ENCODE assay signal across 8 cellular contexts in genomic region chr1:209648931-209649776, GRCh38. TPM values are rescaled to one million over a fixed set of nuclear protein-coding genes. Genes with fewer than 3 reads are reported as not detected.
DNase-seq lines count a peak whose midpoint lies in the region; ATAC-seq and TF ChIP-seq lines count a peak whose summit lies in the region.

No MANE protein-coding gene starts in this region.

- H3K27ac ChIP-seq in colonic mucosa, result peak overlapping the region; percentile 89

- H3K27ac Mint-ChIP-seq in natural killer cell, result no peak overlapping the region
- H3K27ac Mint-ChIP-seq in activated CD8-positive, alpha-beta T cell treated with anti-CD3 and anti-CD28 coated beads for 36 hours, result no peak overlapping the region
- H3K27ac Mint-ChIP-seq in stimulated activated naive B cell treated with anti-CD40 and anti-IgM and Interleukin-4, amounts not matched to agents 10 μg/mL and 1 μg/mL and 100 μg/mL, for 72 hours, result no peak overlapping the region

- H3K4me3 ChIP-seq in colonic mucosa (no peak overlapping the region), lower leg skin (ENCODE audit: low read depth, poor library complexity, severe bottlenecking) (no peak overlapping the region)

- CTCF ChIA-PET in activated CD8-positive, alpha-beta T cell treated with anti-CD3 and anti-CD28 coated beads for 36 hours (lab: Charles Lee), result interaction anchor here (0.8 to 6.0 kb wide), 9 partner anchors 16 to 99 kb away, joined by 3 to 25 read pairs (median 3); partner anchors contain the start of gene CAMK1G

- H3K4me1 ChIP-seq in colonic mucosa, result peaks cover 25% of the 10 kb centered on the region

- no peaks in the 10 kb centered on the region for H3K36me3 Mint-ChIP-seq in natural killer cell
- no peaks in the 10 kb centered on the region for H3K36me3 Mint-ChIP-seq in activated CD8-positive, alpha-beta T cell treated with anti-CD3 and anti-CD28 coated beads for 36 hours (ENCODE audit: low read depth)
- no peaks in the 10 kb centered on the region for H3K36me3 Mint-ChIP-seq in stimulated activated naive B cell treated with anti-CD40 and anti-IgM and Interleukin-4, amounts not matched to agents 10 μg/mL and 1 μg/mL and 100 μg/mL, for 72 hours

- peak in 2 of 3 donors; percentile 34 to 62 for ATAC-seq in natural killer cell
- no peak for ATAC-seq in activated CD8-positive, alpha-beta T cell treated with anti-CD3 and anti-CD28 coated beads for 36 hours
- no peak for ATAC-seq in stimulated activated naive B cell treated with anti-CD40 and anti-IgM and Interleukin-4, amounts not matched to agents 10 μg/mL and 1 μg/mL and 100 μg/mL, for 72 hours (replicated peaks)

- no peak for TF ChIP-seq POLR2A in lower leg skin (IDR thresholded peaks at IDR 0.05)

- H3K9me3 ChIP-seq in colonic mucosa, result no peaks in the 10 kb centered on the region

- H3K27me3 ChIP-seq in colonic mucosa, result no peaks in the 10 kb centered on the region

- H3K9ac ChIP-seq in colonic mucosa (ENCODE audit: low read depth in 2 of 2, low read length in 2 of 2), result no peak overlapping the region

- no peaks in the 10 kb centered on the region for H3K27me3 Mint-ChIP-seq in natural killer cell (ENCODE audit: low read depth in 2 of 2)
- no peaks in the 10 kb centered on the region for H3K27me3 Mint-ChIP-seq in activated CD8-positive, alpha-beta T cell treated with anti-CD3 and anti-CD28 coated beads for 36 hours
- H3K27me3 Mint-ChIP-seq in stimulated activated naive B cell treated with anti-CD40 and anti-IgM and Interleukin-4, amounts not matched to agents 10 μg/mL and 1 μg/mL and 100 μg/mL, for 72 hours, result peaks cover 4 to 18% of the 10 kb centered on the region in 2 donors

- no peak overlapping the region for H3K4me3 Mint-ChIP-seq in natural killer cell
- no peak overlapping the region for H3K4me3 Mint-ChIP-seq in activated CD8-positive, alpha-beta T cell treated with anti-CD3 and anti-CD28 coated beads for 36 hours
- H3K4me3 Mint-ChIP-seq in stimulated activated naive B cell treated with anti-CD40 and anti-IgM and Interleukin-4, amounts not matched to agents 10 μg/mL and 1 μg/mL and 100 μg/mL, for 72 hours, result no peak overlapping the region

- TF ChIP-seq CTCF in colonic mucosa (IDR thresholded peaks at IDR 0.05) (no peak), natural killer cell (IDR thresholded peaks at IDR 0.05) (no peak), lower leg skin (IDR thresholded peaks at IDR 0.05) (no peak)
- TF ChIP-seq CTCF in activated CD8-positive, alpha-beta T cell treated with anti-CD3 and anti-CD28 coated beads for 36 hours (IDR thresholded peaks at IDR 0.05), result no peak

- DNase-seq in CD1c-positive myeloid dendritic cell (ENCODE audit: extremely low spot score) (peak; percentile 94), NCI-H446 treated with DMSO at 0.1 percent for 48 hours (lab: John Stamatoyannopoulos, UW) (peak; percentile 19), colonic mucosa (peak; percentile 59), natural killer cell (no peak), middle frontal gyrus (ENCODE audit: extremely low spot score, low spot score) (no peak), lower leg skin (ENCODE audit: low spot score in 2 of 2) (no peak)
- DNase-seq in activated CD8-positive, alpha-beta T cell treated with anti-CD3 and anti-CD28 coated beads for 36 hours, result no peak
- no peak for DNase-seq in stimulated activated naive B cell treated with anti-CD40 and anti-IgM and Interleukin-4, amounts not matched to agents 10 μg/mL and 1 μg/mL and 100 μg/mL, for 72 hours

- peaks cover 0 to 15% of the 10 kb centered on the region in 2 donors for H3K4me1 Mint-ChIP-seq in natural killer cell
- H3K4me1 Mint-ChIP-seq in activated CD8-positive, alpha-beta T cell treated with anti-CD3 and anti-CD28 coated beads for 36 hours (ENCODE audit: low read depth), result peaks cover 28% of the 10 kb centered on the region
- peaks cover 6 to 8% of the 10 kb centered on the region in 2 donors for H3K4me1 Mint-ChIP-seq in stimulated activated naive B cell treated with anti-CD40 and anti-IgM and Interleukin-4, amounts not matched to agents 10 μg/mL and 1 μg/mL and 100 μg/mL, for 72 hours

- H3K9me3 Mint-ChIP-seq in natural killer cell, result no peaks in the 10 kb centered on the region
- H3K9me3 Mint-ChIP-seq in activated CD8-positive, alpha-beta T cell treated with anti-CD3 and anti-CD28 coated beads for 36 hours, result no peaks in the 10 kb centered on the region
- H3K9me3 Mint-ChIP-seq in stimulated activated naive B cell treated with anti-CD40 and anti-IgM and Interleukin-4, amounts not matched to agents 10 μg/mL and 1 μg/mL and 100 μg/mL, for 72 hours, result no peaks in the 10 kb centered on the region

- intact Hi-C loops in colonic mucosa (cut with DNase I), result loop anchor here (5.0 kb wide), 1 partner anchor 38 kb away; no protein-coding TSS in a partner anchor
- intact Hi-C loops in natural killer cell (cut with micrococcal nuclease), result no loop called here
- intact Hi-C loops in activated CD8-positive, alpha-beta T cell treated with anti-CD3 and anti-CD28 coated beads for 36 hours (cut with micrococcal nuclease), result no loop called here
- intact Hi-C loops in lower leg skin (cut with DNase I; ENCODE audit: low total_unique reads), result no loop called here

- WGBS in lower leg skin, 2 donors, result 46 to 48% methylated on average over 6 of the region's 6 CpGs

- no peaks in the 10 kb centered on the region for H3K36me3 ChIP-seq in colonic mucosa

- POLR2A ChIA-PET in activated CD8-positive, alpha-beta T cell treated with anti-CD3 and anti-CD28 coated beads for 36 hours (lab: Charles Lee), result interaction anchor here (0.9 to 1.6 kb wide), 2 partner anchors 13 to 38 kb away, joined by 3 read pairs; no protein-coding TSS in a partner anchor

RNA-seq across cellular contexts. Expression of gene LAMB3, which starts 3.1 kb away (rescaled TPM):
- total RNA-seq in colonic mucosa (100 to 1,000 TPM in 1 of 2 donors, 10 to 100 TPM in 1; 92.5 to 110 TPM), natural killer cell (1 to 10 TPM; 1.2 to 2.3 (median 1.4) TPM), lower leg skin (100 to 1,000 TPM in 3 of 4 donors, 10 to 100 TPM in 1; 70.0 to 181 (median 123) TPM)
- total RNA-seq in activated CD8-positive, alpha-beta T cell treated with anti-CD3 and anti-CD28 coated beads for 36 hours, result under 1 TPM; 0.60 to 0.70 TPM

RNA-seq across cellular contexts. Expression of gene G0S2, which starts 26.1 kb away (rescaled TPM):
- total RNA-seq in colonic mucosa (10 to 100 TPM; 24.3 to 24.7 TPM), natural killer cell (100 to 1,000 TPM in 1 of 3 donors, 10 to 100 TPM in 2; 15.3 to 132 (median 22.0) TPM), lower leg skin (10 to 100 TPM in 3 of 4 donors, 1 to 10 TPM in 1; 4.9 to 68.7 (median 30.5) TPM)
- 1 to 10 TPM; 4.9 to 5.7 TPM for total RNA-seq in activated CD8-positive, alpha-beta T cell treated with anti-CD3 and anti-CD28 coated beads for 36 hours

RNA-seq across cellular contexts. Expression of gene HSD11B1, which starts 55.5 kb away (rescaled TPM):
- under 1 TPM; 0.48 to 0.59 TPM for total RNA-seq in colonic mucosa
- total RNA-seq in natural killer cell, result not detected
- under 1 TPM; 0.47 to 0.59 TPM for total RNA-seq in activated CD8-positive, alpha-beta T cell treated with anti-CD3 and anti-CD28 coated beads for 36 hours
- total RNA-seq in lower leg skin, result 100 to 1,000 TPM in 1 of 4 donors, 10 to 100 TPM in 3; 37.1 to 166 (median 55.9) TPM

Comparison
In these comparisons a context has a peak if more than half of its experiments do, and no peak if none do; other contexts are left out.
1. DNase-seq: peak in CD1c-positive myeloid dendritic cell (single experiment), NCI-H446 treated with DMSO at 0.1 percent for 48 hours (single experiment) and colonic mucosa (single experiment); none in natural killer cell (single experiment), middle frontal gyrus (single experiment), activated CD8-positive, alpha-beta T cell treated with anti-CD3 and anti-CD28 coated beads for 36 hours (single experiment), stimulated activated naive B cell treated with anti-CD40 and anti-IgM and Interleukin-4, amounts not matched to agents 10 μg/mL and 1 μg/mL and 100 μg/mL, for 72 hours (single experiment) and lower leg skin (0 of 2).
2. ATAC-seq: peak in natural killer cell (2 of 3); none in activated CD8-positive, alpha-beta T cell treated with anti-CD3 and anti-CD28 coated beads for 36 hours (single experiment) and stimulated activated naive B cell treated with anti-CD40 and anti-IgM and Interleukin-4, amounts not matched to agents 10 μg/mL and 1 μg/mL and 100 μg/mL, for 72 hours (0 of 2).
3. RNA of gene LAMB3, which starts 3.1 kb away (total RNA-seq): 70.0 to 181 TPM in lower leg skin and 92.5 to 110 TPM in colonic mucosa; 1.2 to 2.3 TPM in natural killer cell and 0.60 to 0.70 TPM in activated CD8-positive, alpha-beta T cell treated with anti-CD3 and anti-CD28 coated beads for 36 hours; every median in the first group is over 10 times any median in the second.
4. RNA of gene HSD11B1, which starts 55.5 kb away (total RNA-seq): 37.1 to 166 TPM in lower leg skin; 0.48 to 0.59 TPM in colonic mucosa, 0.47 to 0.59 TPM in activated CD8-positive, alpha-beta T cell treated with anti-CD3 and anti-CD28 coated beads for 36 hours and not detected in natural killer cell; every median in the first group is over 10 times any median in the second.